ENCODE assay signal across 9 cellular contexts in the genomic region with DNA sequence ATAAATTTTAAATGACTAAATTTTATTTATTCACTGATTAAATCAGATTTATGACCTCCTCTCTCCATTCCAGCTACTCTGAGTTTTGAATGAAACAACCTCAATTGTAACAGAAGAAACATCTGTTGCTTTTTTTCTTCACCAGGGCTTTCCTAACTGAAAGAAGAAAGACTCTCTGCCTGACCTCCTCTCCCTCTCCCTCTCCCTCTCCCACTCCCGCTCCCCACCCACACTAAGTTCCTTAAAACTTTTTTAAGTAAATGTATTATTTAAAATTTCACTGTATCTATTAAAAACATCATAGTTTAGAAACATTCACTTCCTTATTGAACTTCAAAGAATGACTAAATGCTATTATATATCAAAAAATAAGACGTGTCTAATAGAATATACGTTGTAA.
DNase-seq lines count a peak whose midpoint lies in the region; ATAC-seq, FAIRE-seq and TF ChIP-seq lines count a peak whose summit lies in the region.
"Had no signal": no experiment of that assay in that cellular context is flagged by ENCODE, and none has a peak within 500 bp of the region (broad histone marks: within the 10 kb centered on the region; RNA-seq: fewer than 3 reads in every experiment).

No MANE protein-coding gene starts in this region.

- no peak overlapping the region for H2BK12ac ChIP-seq in H1 (ENCODE audit: low read depth, low read length)

- H3K27ac ChIP-seq in H1 (ENCODE audit: low read depth, low read length), result no peak overlapping the region
- no peak overlapping the region for H3K27ac ChIP-seq in osteoblast (ENCODE audit: low read depth, low read length)

- H3K4me1 ChIP-seq in H1 (replicated peaks in 1 of 4; ENCODE audit: control insufficient read depth in 3 of 4, insufficient read depth in 4 of 4, low read length in 3 of 4), result peaks cover 0 to 3% (median under 1%) of the 10 kb centered on the region in 4 experiments; a peak in 2 of 7 replicates
- H3K4me1 ChIP-seq in osteoblast (ENCODE audit: insufficient read depth, low read length), result peaks cover 5% of the 10 kb centered on the region

- peak overlapping the region in 1 of 4 experiments; percentile 47; a peak in 1 of 7 replicates for H3K9ac ChIP-seq in H1 (replicated peaks in 1 of 4; ENCODE audit: extremely low read depth in 1 of 4, low read depth in 3 of 4, low read length in 3 of 4)

- no peak overlapping the region for H2AFZ ChIP-seq in H1 (ENCODE audit: low read length)
- H2AFZ ChIP-seq in osteoblast (ENCODE audit: low read length), result peak overlapping the region; percentile 8

- ATAC-seq in HG02678 (IDR thresholded peaks at IDR 0.05; ENCODE audit: unreplicated experiment), result no peak
- no peak for ATAC-seq in HG02840 (IDR thresholded peaks at IDR 0.05; ENCODE audit: low FRiP score, unreplicated experiment)
- ATAC-seq in HG02884 (IDR thresholded peaks at IDR 0.05; ENCODE audit: unreplicated experiment), result no peak

- no peaks in the 10 kb centered on the region for H3K27me3 ChIP-seq in MG63
- no peaks in the 10 kb centered on the region for H3K27me3 ChIP-seq in H1 (replicated peaks in 1 of 4; ENCODE audit: control insufficient read depth in 3 of 4, extremely low read depth in 1 of 4, insufficient read depth in 3 of 4, low read length in 3 of 4)
- H3K27me3 ChIP-seq in osteoblast (ENCODE audit: insufficient read depth, low read length), result no peaks in the 10 kb centered on the region
- H3K27me3 ChIP-seq: body of pancreas had no signal

- no peak for TF ChIP-seq POLR2A in H1 (IDR thresholded peaks at IDR 0.05; ENCODE audit: control extremely low read depth in 1 of 2, low read depth in 2 of 2, low read length in 2 of 2)

- 14% methylated on average over 3 of the region's 3 CpGs; no CpG with 5 or more reads in 1 of the 2 experiments for WGBS in H1 (ENCODE audit: extremely low coverage in 1 of 2, insufficient coverage in 1 of 2, insufficient read length in 1 of 2, insufficient replicate concordance in 2 of 2, low coverage in 1 of 2, low lambda C conversion rate in 2 of 2, missing lambda C conversion rate in 1 of 2), 2 experiments

- TF ChIP-seq EP300 in H1 (IDR thresholded peaks at IDR 0.05; ENCODE audit: borderline replicate concordance in 1 of 2, low read depth in 2 of 2, low read length in 2 of 2), result no peak

- H3K4me2 ChIP-seq in H1 (ENCODE audit: insufficient read depth in 1 of 2, low read depth in 2 of 2, low read length in 2 of 2) (peak overlapping the region; percentile 68 to 74), osteoblast (ENCODE audit: insufficient read depth, low read length) (peak overlapping the region; percentile 89)

- H4K20me1 ChIP-seq in H1 (replicated peaks in 1 of 2; ENCODE audit: control insufficient read depth in 1 of 2, insufficient read depth in 2 of 2, low read length in 2 of 2) (no peaks in the 10 kb centered on the region), osteoblast (ENCODE audit: insufficient read depth, low read length) (no peaks in the 10 kb centered on the region)

- peak; percentile 31 for DNase-seq in GF-D8 (lab: John Stamatoyannopoulos, UW)
- no peak for DNase-seq in MG63
- DNase-seq in H1 (ENCODE audit: low read depth in 1 of 2, low spot score in 2 of 2), result no peak
- DNase-seq in osteoblast (ENCODE audit: insufficient read length, low spot score, missing footprints), result no peak
- no peak for DNase-seq in LoVo (ENCODE audit: low spot score)

- H2BK120ac ChIP-seq in H1 (replicated peaks; ENCODE audit: low read depth, low read length), result no peak overlapping the region

- no peak overlapping the region for H3K56ac ChIP-seq in H1 (replicated peaks; ENCODE audit: insufficient read length, low read depth, low read length)

- POLR2A ChIA-PET in H1 (lab: Charles Lee; ENCODE audit: partially characterized antibody), result interaction anchor here (1.4 to 2.1 kb wide), 2 partner anchors 13 to 19 kb away, joined by 6 read pairs; no protein-coding TSS in a partner anchor

- H2BK20ac ChIP-seq in H1 (ENCODE audit: low read length), result no peak overlapping the region

- H3K36me3 ChIP-seq in MG63 (no peaks in the 10 kb centered on the region), H1 (ENCODE audit: control insufficient read depth in 2 of 4, insufficient read depth in 4 of 4, low read length in 3 of 4) (peaks cover 0 to 12% (median 1%) of the 10 kb centered on the region in 4 experiments; a peak in 2 of 8 replicates), osteoblast (ENCODE audit: insufficient read depth, low read length) (no peaks in the 10 kb centered on the region)

- H3K23ac ChIP-seq in H1 (ENCODE audit: insufficient read length), result no peak overlapping the region

- H2AK5ac ChIP-seq in H1 (ENCODE audit: low read depth, low read length), result no peak overlapping the region

- no peak overlapping the region for H2BK15ac ChIP-seq in H1 (ENCODE audit: low read length)

- H4K8ac ChIP-seq in H1 (ENCODE audit: extremely low read depth, insufficient read depth, low read length), result no peak overlapping the region

- H3K4me3 ChIP-seq in MG63 (peak overlapping the region; percentile 33; the same call in 1 of the 2 replicates), H1 (ENCODE audit: extremely low read depth in 1 of 4, insufficient read depth in 2 of 4, low read depth in 3 of 4, low read length in 4 of 4) (peak overlapping the region; percentile 62 to 93 (median 81)), osteoblast (ENCODE audit: insufficient read depth, low read length) (peak overlapping the region; percentile 72)

- CTCF ChIA-PET in H1 (lab: Charles Lee; ENCODE audit: partially characterized antibody), result interaction anchor here (1.2 to 1.4 kb wide), 2 partner anchors 92 to 98 kb away, joined by 3 read pairs; no protein-coding TSS in a partner anchor

- H4K91ac ChIP-seq in H1 (replicated peaks; ENCODE audit: insufficient read length, low read length), result no peak overlapping the region

- no peaks in the 10 kb centered on the region for H3K79me1 ChIP-seq in H1 (ENCODE audit: low read depth, low read length)

- no peak overlapping the region for H2BK5ac ChIP-seq in H1 (ENCODE audit: low read depth, low read length)

- no peak overlapping the region for H3K4ac ChIP-seq in H1 (replicated peaks; ENCODE audit: insufficient read length, low read depth, low read length)

- TF ChIP-seq RAD21 in H1 (IDR thresholded peaks at IDR 0.05 in 1 of 2, conservative IDR thresholded peaks at IDR 0.05 in 1 of 2; ENCODE audit: low read depth in 2 of 2, low read length in 2 of 2), result no peak

- H3K14ac ChIP-seq in H1 (ENCODE audit: insufficient read length), result no peak overlapping the region

- peak overlapping the region; percentile 72 for H4K5ac ChIP-seq in H1 (ENCODE audit: insufficient read length, low read depth, low read length)

- no peak overlapping the region for H3K18ac ChIP-seq in H1 (ENCODE audit: extremely low read depth, low read length)

- TF ChIP-seq CTCF in H1 (IDR thresholded peaks at IDR 0.05; ENCODE audit: control extremely low read depth in 1 of 3, insufficient read depth in 1 of 3, low read depth in 1 of 3, low read length in 3 of 3) (no peak), osteoblast (IDR thresholded peaks at IDR 0.05; ENCODE audit: extremely low read depth, low read depth, low read length) (no peak)

- FAIRE-seq in H1 (lab: Jason Lieb, UNC), result no peak

- H3K9me3 ChIP-seq in MG63 (no peaks in the 10 kb centered on the region), H1 (ENCODE audit: insufficient read depth in 2 of 2, low read depth in 1 of 2, low read length in 1 of 2) (no peaks in the 10 kb centered on the region), osteoblast (ENCODE audit: low read depth, low read length) (no peaks in the 10 kb centered on the region)
- H3K9me3 ChIP-seq: body of pancreas had no signal

- no peaks in the 10 kb centered on the region for H3K23me2 ChIP-seq in H1 (ENCODE audit: low read depth, low read length)

- peaks cover 0 to 58% of the 10 kb centered on the region in 2 experiments for H3K79me2 ChIP-seq in H1 (ENCODE audit: control insufficient read depth in 1 of 2, insufficient read depth in 2 of 2, low read length in 2 of 2)
- no peaks in the 10 kb centered on the region for H3K79me2 ChIP-seq in osteoblast (ENCODE audit: insufficient read depth, low read length)

TF ChIP-seq in H1, 55 proteins besides CTCF, POLR2A, EP300 and RAD21:
- TF ChIP-seq SP1 (IDR thresholded peaks at IDR 0.05; ENCODE audit: low read depth, low read length) (no peak), CBX8 (IDR thresholded peaks at IDR 0.05; ENCODE audit: borderline replicate concordance, low read depth, low read length) (no peak), NANOG (IDR thresholded peaks at IDR 0.05; ENCODE audit: insufficient read depth, low read depth, low read length, poor library complexity, severe bottlenecking) (no peak), GTF2F1 (IDR thresholded peaks at IDR 0.05; ENCODE audit: borderline replicate concordance, low read depth, low read length) (no peak), TAF7 (optimal IDR thresholded peaks at IDR 0.05; ENCODE audit: borderline replicate concordance, low read depth, low read length) (no peak), TAF1 (IDR thresholded peaks at IDR 0.05; ENCODE audit: low read depth, low read length) (no peak), ZNF274 (IDR thresholded peaks at IDR 0.05; ENCODE audit: borderline replicate concordance, extremely low read depth, low read length) (no peak), RXRA (IDR thresholded peaks at IDR 0.05; ENCODE audit: insufficient read depth, low read depth, low read length) (no peak)
- TF ChIP-seq, protein P1, sequence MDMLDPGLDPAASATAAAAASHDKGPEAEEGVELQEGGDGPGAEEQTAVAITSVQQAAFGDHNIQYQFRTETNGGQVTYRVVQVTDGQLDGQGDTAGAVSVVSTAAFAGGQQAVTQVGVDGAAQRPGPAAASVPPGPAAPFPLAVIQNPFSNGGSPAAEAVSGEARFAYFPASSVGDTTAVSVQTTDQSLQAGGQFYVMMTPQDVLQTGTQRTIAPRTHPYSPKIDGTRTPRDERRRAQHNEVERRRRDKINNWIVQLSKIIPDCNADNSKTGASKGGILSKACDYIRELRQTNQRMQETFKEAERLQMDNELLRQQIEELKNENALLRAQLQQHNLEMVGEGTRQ (IDR thresholded peaks at IDR 0.05; ENCODE audit: low read length), result no peak
TF ChIP-seq in H1: peak in this region for 0.
